Comparison of ENCODE assay signal across 12 cellular contexts in the genomic region with DNA sequence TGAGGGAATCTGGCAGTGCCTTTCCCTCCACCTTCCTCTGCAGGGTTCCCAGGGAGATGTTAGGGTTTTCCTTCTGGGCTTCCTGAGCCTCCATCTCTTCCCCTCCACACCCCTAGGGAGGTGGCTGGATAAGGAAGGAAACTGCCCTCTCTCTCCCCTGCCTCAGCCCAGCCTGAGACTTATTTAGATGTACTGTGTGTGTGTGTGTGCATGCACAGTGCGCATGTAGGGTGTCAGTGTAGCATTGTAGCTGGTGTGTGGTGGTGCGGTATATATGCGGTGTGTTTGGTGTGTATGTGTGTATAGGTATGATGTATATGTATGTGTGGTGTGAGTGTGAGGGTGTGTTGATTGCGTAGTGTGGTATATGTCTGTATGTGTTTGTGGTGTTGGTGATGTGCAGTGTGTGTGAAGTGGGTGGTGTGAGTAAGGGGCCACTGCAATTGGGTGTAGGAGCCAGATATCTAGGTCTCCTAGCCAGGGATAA. TPM values are rescaled to one million over a fixed set of nuclear protein-coding genes. Genes with fewer than 3 reads are reported as not detected.
DNase-seq lines count a peak whose midpoint lies in the region; ATAC-seq, FAIRE-seq and TF ChIP-seq lines count a peak whose summit lies in the region.
"Had no signal": no experiment of that assay in that cellular context is flagged by ENCODE, and none has a peak within 500 bp of the region (broad histone marks: within the 10 kb centered on the region; RNA-seq: fewer than 3 reads in every experiment).

No MANE protein-coding gene starts in this region.

- H3K9me3 Mint-ChIP-seq in activated naive CD8-positive, alpha-beta T cell (ENCODE audit: low read depth) = no peaks in the 10 kb centered on the region

- H3K4me1 Mint-ChIP-seq in activated naive CD8-positive, alpha-beta T cell (ENCODE audit: low read depth) = peaks cover 29% of the 10 kb centered on the region

- H3K4me1 ChIP-seq in mesodermal cell (ENCODE audit: control insufficient read depth, insufficient read depth, low read length, poor library complexity, severe bottlenecking) (peaks cover 15% of the 10 kb centered on the region), testis (peaks cover 60% of the 10 kb centered on the region)
- H3K4me1 ChIP-seq: parathyroid adenoma had no signal

- no peaks in the 10 kb centered on the region for H3K36me3 Mint-ChIP-seq in activated naive CD8-positive, alpha-beta T cell

- H3K27ac Mint-ChIP-seq in activated naive CD8-positive, alpha-beta T cell = no peak overlapping the region

- ATAC-seq in HG03159 (IDR thresholded peaks at IDR 0.05; ENCODE audit: unreplicated experiment) = no peak
- ATAC-seq: HepG2 had no signal

- peak; percentile 48 for DNase-seq in activated CD8-positive, alpha-beta memory T cell treated with anti-CD3 and anti-CD28 coated beads, Interleukin-2, amount 50 U/mL, for 48 hours
- DNase-seq in activated CD8-positive, alpha-beta memory T cell treated with anti-CD3 and anti-CD28 coated beads, Interleukin-2, amount 50 U/mL, for 4 hours = no peak
- DNase-seq in testis = no peak
- DNase-seq in H54 (ENCODE audit: insufficient read length, low spot score) = no peak
- DNase-seq in GM19240 (ENCODE audit: insufficient read length, low spot score) = no peak
- DNase-seq: SW 1271 had no signal

- FAIRE-seq in H54 (lab: Jason Lieb, UNC) = no peak
- FAIRE-seq: colon, HepG2 had no signal

- H3K27me3 ChIP-seq in testis = no peaks in the 10 kb centered on the region

- H3K27me3 Mint-ChIP-seq in activated naive CD8-positive, alpha-beta T cell = peaks cover 32% of the 10 kb centered on the region

- no peak overlapping the region for H3K27ac ChIP-seq in mesodermal cell (ENCODE audit: low read depth, low read length, severe bottlenecking)
- peak overlapping the region; percentile 85 to 92 for H3K27ac ChIP-seq in testis
- H3K27ac ChIP-seq: parathyroid adenoma had no signal

- H3K4me3 ChIP-seq in mesodermal cell (ENCODE audit: extremely low read depth, insufficient read depth, low read length, poor library complexity, severe bottlenecking) = peak overlapping the region; percentile 81
- peak overlapping the region; percentile 54 to 85 for H3K4me3 ChIP-seq in testis

- no peak for TF ChIP-seq POLR2A in testis (IDR thresholded peaks at IDR 0.05)
- no peak for TF ChIP-seq POLR2A in H54 (IDR thresholded peaks at IDR 0.05; ENCODE audit: low read depth, low read length)

- 95 to 97% methylated on average over 3 to 4 of the region's 4 CpGs for WGBS in mesodermal cell (ENCODE audit: insufficient coverage in 2 of 2), 2 experiments
- 47 to 57% methylated on average over 4 of the region's 4 CpGs for WGBS in testis, 2 donors

- H3K9me3 ChIP-seq in mesodermal cell (ENCODE audit: control insufficient read depth, low read length) (no peaks in the 10 kb centered on the region), testis (no peaks in the 10 kb centered on the region)

- H3K36me3 ChIP-seq in mesodermal cell (ENCODE audit: control insufficient read depth, insufficient read depth, low read length) (no peaks in the 10 kb centered on the region), testis (ENCODE audit: low read depth, missing control alignments) (no peaks in the 10 kb centered on the region)

- TF ChIP-seq CTCF in testis (IDR thresholded peaks at IDR 0.05) = no peak

- intact Hi-C loops in testis (cut with DNase I; ENCODE audit: low total_unique reads) = no loop called here

- H3K4me3 Mint-ChIP-seq in activated naive CD8-positive, alpha-beta T cell = peak overlapping the region; percentile 91

RNA-seq across cellular contexts. Expression of a gene that starts 1.5 kb away (rescaled TPM):
- 147 TPM for polyA plus RNA-seq in mesodermal cell (2013, experiment 1 of 2)
- 143 TPM for polyA plus RNA-seq in mesodermal cell (2013, experiment 2 of 2)
- 100 to 1,000 TPM; 191 to 439 TPM for total RNA-seq in testis
- polyA plus RNA-seq in testis (ENCODE audit: insufficient read depth, low read depth, low replicate concordance) = 186 TPM
- total RNA-seq: HepG2 had no signal
- polyA plus RNA-seq: HepG2 had no signal

RNA-seq across cellular contexts. Expression of a gene that starts 50.4 kb away (rescaled TPM):
- 2.4 TPM for polyA plus RNA-seq in mesodermal cell (2013, experiment 1 of 2)
- polyA plus RNA-seq in mesodermal cell (2013, experiment 2 of 2) = 0.35 TPM
- 1 to 10 TPM; 5.3 to 7.6 TPM for total RNA-seq in testis
- polyA plus RNA-seq in testis (ENCODE audit: insufficient read depth, low read depth, low replicate concordance) = 8.3 TPM

RNA-seq across cellular contexts. Expression of a gene that starts 54.2 kb away (rescaled TPM):
- 0.18 TPM for polyA plus RNA-seq in mesodermal cell (2013, experiment 1 of 2)
- polyA plus RNA-seq in mesodermal cell (2013, experiment 2 of 2) = 0.35 TPM
- total RNA-seq in testis = under 1 TPM; 0.74 to 0.87 TPM
- polyA plus RNA-seq in testis (ENCODE audit: insufficient read depth, low read depth, low replicate concordance) = 0.91 TPM
- total RNA-seq: HepG2 had no signal
- polyA plus RNA-seq: HepG2 had no signal
